16 cellular contexts compared by ENCODE assay signal in the genomic region with DNA sequence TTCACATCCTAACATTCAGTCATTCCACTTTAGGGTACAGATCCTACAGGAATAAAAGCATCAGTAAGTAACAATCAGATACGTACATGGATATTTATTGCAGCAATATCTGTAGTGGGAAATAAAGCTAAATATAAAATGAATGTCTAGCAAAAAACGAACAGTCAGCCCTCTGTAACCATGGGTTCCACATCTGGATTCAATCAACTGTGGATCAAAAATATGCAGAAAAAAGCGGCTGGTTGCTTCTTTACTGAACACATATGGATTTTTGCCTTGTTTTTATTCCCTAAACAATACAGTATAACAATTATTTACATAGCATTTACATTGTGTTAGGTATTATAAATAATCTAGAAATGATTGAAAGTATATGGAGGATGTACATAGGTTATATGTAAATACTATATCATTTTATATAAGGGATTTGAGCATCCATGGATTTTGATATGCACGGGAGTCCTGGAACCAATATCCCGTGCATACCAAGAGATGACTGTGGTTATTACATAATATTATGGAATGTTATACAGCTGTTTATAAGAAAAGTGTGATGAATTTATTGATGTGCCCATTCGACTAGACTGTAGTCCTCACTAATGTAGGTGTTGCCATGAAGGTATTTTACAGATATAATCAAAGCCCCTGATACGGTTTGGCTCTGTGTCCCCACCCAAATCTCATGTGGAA.
A peak's percentile ranks its signal among the peaks of the same experiment; 100 is the strongest.
DNase-seq lines count a peak whose midpoint lies in the region; ATAC-seq, FAIRE-seq and TF ChIP-seq lines count a peak whose summit lies in the region.
"Had no signal": no experiment of that assay in that cellular context is flagged by ENCODE, and none has a peak within 500 bp of the region (broad histone marks: within the 10 kb centered on the region; RNA-seq: fewer than 3 reads in every experiment).

No MANE protein-coding gene starts in this region.

- 77 to 92% methylated on average over 7 of the region's 7 CpGs for WGBS in pancreas, 2 donors

- H3K4me3 ChIP-seq in SK-N-MC (peak overlapping the region; percentile 44; the same call in 1 of the 2 replicates), pancreas (no peak overlapping the region)

- intact Hi-C loops in pancreas (cut with DNase I): no loop called here

- H3K9me3 ChIP-seq in SK-N-MC (ENCODE audit: low read depth, low read length) (no peaks in the 10 kb centered on the region), pancreas (no peaks in the 10 kb centered on the region)
- H3K9me3 ChIP-seq: BE2C had no signal

- H3K4me1 ChIP-seq in pancreas: no peaks in the 10 kb centered on the region
- H3K4me1 ChIP-seq: BE2C had no signal

- ATAC-seq in pancreas: no peak
- no peak for ATAC-seq in HG03135 (IDR thresholded peaks at IDR 0.05; ENCODE audit: unreplicated experiment)
- ATAC-seq: Right ventricle myocardium inferior had no signal

- DNase-seq in EH (ENCODE audit: low read depth): peak; percentile 58
- peak; percentile 47 for DNase-seq in SK-N-MC (ENCODE audit: low read depth, low spot score)
- DNase-seq in dedifferentiated amniotic fluid mesenchymal stem cell (ENCODE audit: extremely low spot score): peak; percentile 36
- DNase-seq in pancreas: no peak
- no peak for DNase-seq in central memory CD4-positive, alpha-beta T cell
- DNase-seq in stimulated activated CD4-positive, alpha-beta T cell treated with anti-CD3 and anti-CD28 coated beads, Interleukin-15, amount 100 ng/mL, for 24 hours: no peak
- DNase-seq: BE2C; CD8-positive, alpha-beta memory T cell; NCI-H1105; NCI-H187 treated with DMSO at 0.1 percent for 48 hours; NCI-H2171; NCI-H446 treated with DMSO at 0.1 percent for 48 hours; NCI-H748 treated with DMSO at 0.1 percent for 48 hours had no signal

- FAIRE-seq in pancreas (lab: Jason Lieb, UNC): peak; percentile 78

- no peak for TF ChIP-seq CTCF in pancreas (IDR thresholded peaks at IDR 0.05)

- peak overlapping the region; percentile 85 for H3K27ac ChIP-seq in SK-N-MC
- H3K27ac ChIP-seq in pancreas: no peak overlapping the region
- H3K27ac ChIP-seq: KMS-11 had no signal

- H3K27me3 ChIP-seq in pancreas: no peaks in the 10 kb centered on the region
- H3K27me3 ChIP-seq: BE2C had no signal

- H3K36me3 ChIP-seq in SK-N-MC (ENCODE audit: insufficient read depth, low read length) (peaks cover 6% of the 10 kb centered on the region), pancreas (no peaks in the 10 kb centered on the region)
- H3K36me3 ChIP-seq: BE2C had no signal

- H3K9ac ChIP-seq in SK-N-MC (ENCODE audit: insufficient read length): no peak overlapping the region
- H3K9ac ChIP-seq: KMS-11 had no signal

Comparison
In these comparisons a context has a peak if more than half of its experiments do, and no peak if none do; other contexts are left out.
1. DNase-seq: peak in EH (single experiment), SK-N-MC (single experiment) and dedifferentiated amniotic fluid mesenchymal stem cell (single experiment); none in pancreas (0 of 6), central memory CD4-positive, alpha-beta T cell (single experiment) and stimulated activated CD4-positive, alpha-beta T cell treated with anti-CD3 and anti-CD28 coated beads, Interleukin-15, amount 100 ng/mL, for 24 hours (single experiment).